In genomic region chr12:67068204-67068731, GRCh38 we compare ENCODE assay signal across 8 cellular contexts.
DNase-seq lines count a peak whose midpoint lies in the region; ATAC-seq and TF ChIP-seq lines count a peak whose summit lies in the region.

No MANE protein-coding gene starts in this region.

- DNase-seq in ELF-1 (ENCODE audit: low read depth, low spot score) (peak; percentile 53), NCI-H2227 treated with DMSO at 0.1 percent for 48 hours (lab: John Stamatoyannopoulos, UW) (peak; percentile 11), lower lobe of right lung (no peak), transverse colon (peak; percentile 13), NCI-H2196 treated with DMSO at 0.1 percent for 48 hours (lab: John Stamatoyannopoulos, UW; ENCODE audit: unreplicated experiment) (no peak)

- H3K27me3 ChIP-seq in lower lobe of right lung (ENCODE audit: low read depth) (peaks cover 27% of the 10 kb centered on the region), transverse colon (peaks cover 29% of the 10 kb centered on the region)

- H3K4me3 ChIP-seq in lower lobe of right lung = peak overlapping the region; percentile 62
- H3K4me3 ChIP-seq in transverse colon = peak overlapping the region; percentile 73 to 92 (median 84)

- peaks cover 46% of the 10 kb centered on the region for H3K4me1 Mint-ChIP-seq in brain

- no peak for TF ChIP-seq POLR2A in transverse colon (IDR thresholded peaks at IDR 0.05)

- H3K9me3 ChIP-seq in lower lobe of right lung = no peaks in the 10 kb centered on the region
- H3K9me3 ChIP-seq in transverse colon = no peaks in the 10 kb centered on the region

- H3K9me3 Mint-ChIP-seq in brain = no peaks in the 10 kb centered on the region

- peak overlapping the region; percentile 90 to 98 (median 93) for H3K4me3 Mint-ChIP-seq in brain

- H3K36me3 Mint-ChIP-seq in brain = no peaks in the 10 kb centered on the region

- peak overlapping the region; percentile 31 to 87 (median 73) for H3K27ac Mint-ChIP-seq in brain

- H3K27ac ChIP-seq in lower lobe of right lung (no peak overlapping the region), transverse colon (peak overlapping the region; percentile 86 to 92 (median 89))

- no peaks in the 10 kb centered on the region for H3K36me3 ChIP-seq in lower lobe of right lung
- H3K36me3 ChIP-seq in transverse colon = no peaks in the 10 kb centered on the region

- TF ChIP-seq CTCF in brain (conservative IDR thresholded peaks at IDR 0.05) (peak in 1 of 2 experiments; percentile 31), lower lobe of right lung (IDR thresholded peaks at IDR 0.05) (no peak), transverse colon (IDR thresholded peaks at IDR 0.05) (no peak)

- 3 to 4% methylated on average over 19 to 20 of the region's 20 CpGs for WGBS in transverse colon (ENCODE audit: low coverage in 1 of 2), 2 donors

- in situ Hi-C loops in transverse colon (cut with MboI; ENCODE audit: low pct_ligation_motif_present in 1 of 4, low pct_unique_long_range_greater_than_20kb in 1 of 4, low sequenced_read_pairs in 3 of 4) = no loop called here

- H3K27me3 Mint-ChIP-seq in brain = peaks cover 10% of the 10 kb centered on the region

- H3K4me1 ChIP-seq in lower lobe of right lung (peaks cover 9% of the 10 kb centered on the region), transverse colon (peaks cover 0 to 23% (median 3%) of the 10 kb centered on the region in 4 donors)

- intact Hi-C loops in lower lobe of right lung (cut with DNase I) = no loop called here
- intact Hi-C loops in transverse colon (cut with DNase I; ENCODE audit: low total_unique reads) = no loop called here

- TF ChIP-seq EP300 in transverse colon (IDR thresholded peaks at IDR 0.05; ENCODE audit: low read depth) = no peak

- ATAC-seq in lower lobe of right lung = peak; percentile 10 to 21
- ATAC-seq in GM21390 (IDR thresholded peaks at IDR 0.05; ENCODE audit: unreplicated experiment) = no peak
- no peak for ATAC-seq in HG03196 (IDR thresholded peaks at IDR 0.05; ENCODE audit: unreplicated experiment)

Comparison
In these comparisons a context has a peak if more than half of its experiments do, and no peak if none do; other contexts are left out.
1. DNase-seq: peak in ELF-1 (single experiment), NCI-H2227 treated with DMSO at 0.1 percent for 48 hours (single experiment) and transverse colon (single experiment); none in lower lobe of right lung (single experiment) and NCI-H2196 treated with DMSO at 0.1 percent for 48 hours (single experiment).
2. ATAC-seq: peak in lower lobe of right lung (2 of 2); none in GM21390 (single experiment) and HG03196 (single experiment).